In genomic region chr19:14773722-14774121, GRCh38 we compare ENCODE assay signal across 6 cellular contexts. TPM values are rescaled to one million over a fixed set of nuclear protein-coding genes. Genes with fewer than 3 reads are reported as not detected.
DNase-seq lines count a peak whose midpoint lies in the region; ATAC-seq and TF ChIP-seq lines count a peak whose summit lies in the region.
"Not testable (repeated sequence)": the region's sequence is repeated elsewhere in the genome, so short reads cannot be mapped to it uniquely, and the experiment has no call there.

No MANE protein-coding gene starts in this region.

- H3K23ac ChIP-seq in H9 (ENCODE audit: insufficient read length, low read depth, low read length): not testable (repeated sequence)

- H3K79me2 ChIP-seq in H9 (ENCODE audit: insufficient read depth, low read length): not testable (repeated sequence)

- H3K9me3 Mint-ChIP-seq in H9: peaks cover 12 to 64% of the 10 kb centered on the region in 2 experiments; a peak in 4 of 5 replicates

- not testable (repeated sequence) for H3K18ac ChIP-seq in H9 (ENCODE audit: insufficient read length, low read depth, low read length)

- peaks cover 22% of the 10 kb centered on the region for H3K27me3 Mint-ChIP-seq in H9 (ENCODE audit: low read depth)

- peaks cover 62 to 80% (median 69%) of the 10 kb centered on the region in 10 experiments for H3K4me1 ChIP-seq in BLaER1 treated with 17β-estradiol and CSF1 and Interleukin-3, amounts not matched to agents 10 nM and 100 nM
- H3K4me1 ChIP-seq in H9 (ENCODE audit: insufficient read depth, low read length); right lobe of liver: not testable (repeated sequence)
- H3K4me1 ChIP-seq in spleen: peaks cover 0 to 59% (median 10%) of the 10 kb centered on the region in 6 donors

- H2BK15ac ChIP-seq in H9 (ENCODE audit: low read depth, low read length): not testable (repeated sequence)

- TF ChIP-seq POLR2A in right lobe of liver (IDR thresholded peaks at IDR 0.05); spleen (IDR thresholded peaks at IDR 0.05): not testable (repeated sequence)

- no CpG with 5 or more reads among the region's 9 CpGs for WGBS in H9 (ENCODE audit: extremely low coverage, insufficient read length, low lambda C conversion rate)
- WGBS in right lobe of liver (ENCODE audit: insufficient coverage, low coverage, low lambda C conversion rate, missing lambda C conversion rate): 61% methylated on average over 6 of the region's 9 CpGs
- 80 to 92% (median 82%) methylated on average over 7 to 9 of the region's 9 CpGs for WGBS in spleen, 5 donors

- not testable (repeated sequence) for H3K4me1 Mint-ChIP-seq in H9

- intact Hi-C loops in right lobe of liver (cut with DNase I); spleen (cut with DNase I; ENCODE audit: low total_unique reads): not testable (repeated sequence)

- not testable (repeated sequence) for H2BK12ac ChIP-seq in H9 (ENCODE audit: insufficient read length, low read depth, low read length)

- peak overlapping the region in 6 of 10 experiments; percentile 23 to 99 (median 80); a peak in 8 of 20 replicates for H3K4me3 ChIP-seq in BLaER1 treated with 17β-estradiol and CSF1 and Interleukin-3, amounts not matched to agents 10 nM and 100 nM
- H3K4me3 ChIP-seq in right lobe of liver, spleen: not testable (repeated sequence)

- H3T11ph ChIP-seq in H9 (ENCODE audit: low read length): not testable (repeated sequence)

- H3K4me2 ChIP-seq in BLaER1 treated with 17β-estradiol and CSF1 and Interleukin-3, amounts not matched to agents 10 nM and 100 nM: peak overlapping the region; percentile 50 to 98 (median 87)
- H3K4me2 ChIP-seq in H9 (ENCODE audit: insufficient read depth, insufficient read length, low read length): not testable (repeated sequence)

- H2AK5ac ChIP-seq in H9 (ENCODE audit: insufficient read length, low read length): not testable (repeated sequence)

- H2BK20ac ChIP-seq in H9 (ENCODE audit: low read depth, low read length, poor library complexity, severe bottlenecking): not testable (repeated sequence)

- H2AFZ ChIP-seq in H9 (ENCODE audit: low read length): not testable (repeated sequence)

- not testable (repeated sequence) for H3K79me1 ChIP-seq in H9 (ENCODE audit: insufficient read depth, low read depth, low read length, poor library complexity, severe bottlenecking)

- not testable (repeated sequence) for H3K36me3 Mint-ChIP-seq in H9 (ENCODE audit: insufficient read depth in 1 of 3, low read depth in 3 of 3)

- H3K4me3 Mint-ChIP-seq in H9: not testable (repeated sequence)

- H3K9me3 ChIP-seq in BLaER1 treated with 17β-estradiol and CSF1 and Interleukin-3, amounts not matched to agents 10 nM and 100 nM (replicated peaks in 1 of 11); H9 (ENCODE audit: control insufficient read depth, low read depth, low read length); right lobe of liver; spleen: not testable (repeated sequence)

- ATAC-seq in right lobe of liver: not testable (repeated sequence)

- not testable (repeated sequence) for H3K4ac ChIP-seq in H9 (ENCODE audit: low read depth, low read length)

- DNase-seq in H9 (peak; percentile 14), right lobe of liver (peak in 2 of 3 donors; percentile 20 to 28), spleen (peak; percentile 40)
- DNase-seq in activated CD8-positive, alpha-beta memory T cell treated with anti-CD3 and anti-CD28 coated beads for 24 hours: peak; percentile 24
- peak; percentile 24 for DNase-seq in activated effector memory CD4-positive, alpha-beta T cell treated with anti-CD3 and anti-CD28 coated beads, Interleukin-2, amount 50 U/mL, for 16 hours

- peaks cover 12% of the 10 kb centered on the region for H3K23me2 ChIP-seq in H9 (ENCODE audit: insufficient read length, low read depth, low read length, poor library complexity, severe bottlenecking)

- H4K91ac ChIP-seq in H9 (ENCODE audit: insufficient read length, low read depth, low read length): not testable (repeated sequence)

- H3K36me3 ChIP-seq in BLaER1 treated with 17β-estradiol and CSF1 and Interleukin-3, amounts not matched to agents 10 nM and 100 nM: peaks cover 0 to 67% (median 49%) of the 10 kb centered on the region in 11 experiments; a peak in 17 of 22 replicates
- H3K36me3 ChIP-seq in right lobe of liver: not testable (repeated sequence)
- peaks cover 0 to 52% (median 3%) of the 10 kb centered on the region in 6 donors for H3K36me3 ChIP-seq in spleen

- peaks cover 0 to 73% (median 31%) of the 10 kb centered on the region in 11 experiments; a peak in 13 of 22 replicates for H4K20me1 ChIP-seq in BLaER1 treated with 17β-estradiol and CSF1 and Interleukin-3, amounts not matched to agents 10 nM and 100 nM
- not testable (repeated sequence) for H4K20me1 ChIP-seq in H9 (ENCODE audit: control insufficient read depth, insufficient read depth, insufficient read length)

- not testable (repeated sequence) for H3K14ac ChIP-seq in H9 (ENCODE audit: insufficient read depth, low read length)

- not testable (repeated sequence) for H4K8ac ChIP-seq in H9 (replicated peaks; ENCODE audit: insufficient read length, low read depth, low read length)

- H4K5ac ChIP-seq in H9 (ENCODE audit: insufficient read length, low read depth, low read length): not testable (repeated sequence)

- peak overlapping the region in 2 of 11 experiments; percentile 48 to 69; a peak in 5 of 22 replicates for H3K9ac ChIP-seq in BLaER1 treated with 17β-estradiol and CSF1 and Interleukin-3, amounts not matched to agents 10 nM and 100 nM
- H3K9ac ChIP-seq in H9 (ENCODE audit: extremely low read depth, insufficient read length, low read length): not testable (repeated sequence)

- H2BK5ac ChIP-seq in H9 (ENCODE audit: insufficient read length, low read length): not testable (repeated sequence)

- not testable (repeated sequence) for H3K27ac Mint-ChIP-seq in H9

- not testable (repeated sequence) for H2BK120ac ChIP-seq in H9 (ENCODE audit: low read depth, low read length, poor library complexity, severe bottlenecking)

- peaks cover 0 to 15% (median 5%) of the 10 kb centered on the region in 11 experiments; a peak in 7 of 22 replicates for H3K27me3 ChIP-seq in BLaER1 treated with 17β-estradiol and CSF1 and Interleukin-3, amounts not matched to agents 10 nM and 100 nM
- H3K27me3 ChIP-seq in H9 (ENCODE audit: insufficient read depth, low read length); right lobe of liver: not testable (repeated sequence)
- H3K27me3 ChIP-seq in spleen (replicated peaks in 1 of 7): peaks cover 0 to 42% (median 5%) of the 10 kb centered on the region in 7 donors

- H3K27ac ChIP-seq in BLaER1 treated with 17β-estradiol and CSF1 and Interleukin-3, amounts not matched to agents 10 nM and 100 nM; H9 (ENCODE audit: insufficient read length, low read depth, low read length); right lobe of liver; spleen: not testable (repeated sequence)

- not testable (repeated sequence) for H3K56ac ChIP-seq in H9 (ENCODE audit: insufficient read length, low read depth, low read length)

- TF ChIP-seq CTCF in H9 (conservative IDR thresholded peaks at IDR 0.05); right lobe of liver (IDR thresholded peaks at IDR 0.05); spleen (IDR thresholded peaks at IDR 0.05 in 8 of 11, conservative IDR thresholded peaks at IDR 0.05 in 3 of 11): not testable (repeated sequence)

RNA-seq across cellular contexts. Expression of gene ADGRE2, which starts 4.6 kb away (rescaled TPM):
- total RNA-seq in H9 (2021): 1.2 and 1.4 TPM in 2 replicates
- 1 to 10 TPM; 1.6 to 5.7 (median 1.9) TPM for total RNA-seq in right lobe of liver
- total RNA-seq in spleen: 100 to 1,000 TPM in 4 of 7 donors, 10 to 100 TPM in 3; 58.0 to 183 (median 100) TPM
- 1 to 10 TPM; 4.0 to 9.9 (median 6.0) TPM for polyA plus RNA-seq in spleen

Comparison
In these comparisons a context has a peak if more than half of its experiments do, and no peak if none do; other contexts are left out.
1. RNA of gene ADGRE2, which starts 4.6 kb away (total RNA-seq): 58.0 to 183 TPM in spleen; 1.6 to 5.7 TPM in right lobe of liver and 1.2 to 1.4 TPM in H9; every median in the first group is over 4 times any median in the second.
2. Peak in every context shown above with its lines, with median percentiles within 50 percentile points of each other: DNase-seq.